ENCODE assay signal across 20 cellular contexts in genomic region chr7:157300406-157300770, GRCh38. TPM values are rescaled to one million over a fixed set of nuclear protein-coding genes. Genes with fewer than 3 reads are reported as not detected.
DNase-seq lines count a peak whose midpoint lies in the region; ATAC-seq and TF ChIP-seq lines count a peak whose summit lies in the region.
"Had no signal": no experiment of that assay in that cellular context is flagged by ENCODE, and none has a peak within 500 bp of the region (broad histone marks: within the 10 kb centered on the region; RNA-seq: fewer than 3 reads in every experiment).

No MANE protein-coding gene starts in this region.

- H3K4me2 ChIP-seq in HCT116 (ENCODE audit: low read length) (peak overlapping the region; percentile 85), osteoblast (ENCODE audit: insufficient read depth, low read length) (no peak overlapping the region)
- H3K4me2 ChIP-seq: smooth muscle cell had no signal

- CTCF ChIA-PET in HCT116 (lab: Charles Lee), result no interaction called here

- no peaks in the 10 kb centered on the region for H3K79me2 ChIP-seq in HCT116 (ENCODE audit: insufficient read depth, low read length)
- H3K79me2 ChIP-seq in osteoblast (ENCODE audit: insufficient read depth, low read length), result no peaks in the 10 kb centered on the region

- H3K4me1 Mint-ChIP-seq in CD14-positive monocyte, result peaks cover 63% of the 10 kb centered on the region
- H3K4me1 Mint-ChIP-seq in dendritic cell treated with granulocyte-macrophage colony-stimulating factor and Interleukin-4, amounts not matched to agents 40 ng/mL and 50 ng/mL, for 4 days (ENCODE audit: low read depth), result peaks cover 78% of the 10 kb centered on the region

- H3K4me3 Mint-ChIP-seq in CD14-positive monocyte, result peak overlapping the region in 1 of 2 donors; percentile 57
- H3K4me3 Mint-ChIP-seq in dendritic cell treated with granulocyte-macrophage colony-stimulating factor and Interleukin-4, amounts not matched to agents 40 ng/mL and 50 ng/mL, for 4 days, result no peak overlapping the region

- no peaks in the 10 kb centered on the region for H3K36me3 ChIP-seq in HCT116 (ENCODE audit: control insufficient read depth in 1 of 2, insufficient read depth in 2 of 2, low read length in 2 of 2)
- H3K36me3 ChIP-seq in osteoblast (ENCODE audit: insufficient read depth, low read length), result no peaks in the 10 kb centered on the region

- H3K9me2 ChIP-seq in HCT116 (ENCODE audit: insufficient read depth), result no peaks in the 10 kb centered on the region

- intact Hi-C loops in CD14-positive monocyte (cut with micrococcal nuclease) (no loop called here), HCT116 (cut with micrococcal nuclease) (no loop called here)
- intact Hi-C loops in dendritic cell treated with granulocyte-macrophage colony-stimulating factor and Interleukin-4, amounts not matched to agents 40 ng/mL and 50 ng/mL, for 4 days (cut with micrococcal nuclease), result no loop called here

- POLR2A ChIA-PET in HCT116 (lab: Charles Lee), result no interaction called here

- no peaks in the 10 kb centered on the region for H3K9me3 Mint-ChIP-seq in CD14-positive monocyte
- H3K9me3 Mint-ChIP-seq in dendritic cell treated with granulocyte-macrophage colony-stimulating factor and Interleukin-4, amounts not matched to agents 40 ng/mL and 50 ng/mL, for 4 days, result no peaks in the 10 kb centered on the region
- no peaks in the 10 kb centered on the region for H3K9me3 Mint-ChIP-seq in activated naive CD4-positive, alpha-beta T cell treated with anti-CD3 and anti-CD28 coated beads, Interleukin-2, amount 50 U/mL, for 72 hours

- H3K27ac ChIP-seq in HCT116 (ENCODE audit: low read depth, low read length) (peak overlapping the region; percentile 66), osteoblast (ENCODE audit: low read depth, low read length) (no peak overlapping the region)
- H3K27ac ChIP-seq: testis had no signal

- H3K4me1 ChIP-seq in HCT116 (ENCODE audit: control insufficient read depth in 1 of 2, insufficient read depth in 2 of 2, low read length in 2 of 2) (peaks cover 26 to 62% of the 10 kb centered on the region in 2 experiments), osteoblast (ENCODE audit: insufficient read depth, low read length) (peaks cover 8% of the 10 kb centered on the region)
- H3K4me1 ChIP-seq: testis had no signal

- no peak for DNase-seq in CD14-positive monocyte (ENCODE audit: low spot score)
- no peak for DNase-seq in HCT116 (ENCODE audit: low read depth, low spot score)
- peak; percentile 68 for DNase-seq in osteoblast (ENCODE audit: insufficient read length, low spot score, missing footprints)
- DNase-seq in activated naive CD4-positive, alpha-beta T cell treated with anti-CD3 and anti-CD28 coated beads, Interleukin-2, amount 50 U/mL, for 72 hours (ENCODE audit: low spot score in 2 of 2), result no peak
- no peak for DNase-seq in GM20000 (ENCODE audit: low spot score)
- no peak for DNase-seq in COR-L47 (lab: John Stamatoyannopoulos, UW)
- DNase-seq: activated gamma-delta T cell treated with Interleukin-2 at 50 U/mL for 16 hours, AML-193, amniotic stem cell, GF-D8, hippocampal formation, mucosa of descending colon, NCI-H1436 treated with DMSO at 0.1 percent for 48 hours, NCI-H774, occipital lobe, testis had no signal

- TF ChIP-seq RAD21 in HCT116 (IDR thresholded peaks at IDR 0.05; ENCODE audit: low read depth), result no peak

- RAD21 ChIA-PET in HCT116 (lab: Charles Lee; ENCODE audit: low non-redundant PET in 1 of 2, low total read pairs in 2 of 2, uncharacterized antibody in 2 of 2, unreplicated experiment in 2 of 2), result no interaction called here

- peak overlapping the region; percentile 62 for H3K9ac ChIP-seq in HCT116 (ENCODE audit: low read length)

- H3K27ac Mint-ChIP-seq in CD14-positive monocyte, result peak overlapping the region; percentile 89 to 100 (median 93)
- H3K27ac Mint-ChIP-seq in dendritic cell treated with granulocyte-macrophage colony-stimulating factor and Interleukin-4, amounts not matched to agents 40 ng/mL and 50 ng/mL, for 4 days, result peak overlapping the region; percentile 97
- H3K27ac Mint-ChIP-seq in activated naive CD4-positive, alpha-beta T cell treated with anti-CD3 and anti-CD28 coated beads, Interleukin-2, amount 50 U/mL, for 72 hours, result peak overlapping the region in 1 of 2 donors; percentile 91

- H3K9me3 ChIP-seq in HCT116 (ENCODE audit: control insufficient read depth in 1 of 2, insufficient read depth in 1 of 2, low read depth in 1 of 2, low read length in 2 of 2) (no peaks in the 10 kb centered on the region), osteoblast (ENCODE audit: low read depth, low read length) (no peaks in the 10 kb centered on the region)
- H3K9me3 ChIP-seq: mucosa of descending colon, testis had no signal

- TF ChIP-seq POLR2A in HCT116 (IDR thresholded peaks at IDR 0.05; ENCODE audit: borderline replicate concordance, extremely low read depth, insufficient read depth, insufficient read length), result no peak

- no peak overlapping the region for H2AFZ ChIP-seq in HCT116 (ENCODE audit: low read depth, low read length, poor library complexity, severe bottlenecking)
- peak overlapping the region; percentile 37 for H2AFZ ChIP-seq in osteoblast (ENCODE audit: low read length)

- no peaks in the 10 kb centered on the region for H3K27me3 Mint-ChIP-seq in CD14-positive monocyte (ENCODE audit: low read depth in 3 of 3)
- peaks cover 2% of the 10 kb centered on the region for H3K27me3 Mint-ChIP-seq in dendritic cell treated with granulocyte-macrophage colony-stimulating factor and Interleukin-4, amounts not matched to agents 40 ng/mL and 50 ng/mL, for 4 days

- TF ChIP-seq CTCF in CD14-positive monocyte (IDR thresholded peaks at IDR 0.05) (no peak), HCT116 (IDR thresholded peaks at IDR 0.05 in 2 of 3, conservative IDR thresholded peaks at IDR 0.05 in 1 of 3; ENCODE audit: borderline replicate concordance in 1 of 3, insufficient read depth in 1 of 3, low read depth in 2 of 3, low read length in 2 of 3) (no peak), osteoblast (IDR thresholded peaks at IDR 0.05; ENCODE audit: extremely low read depth, low read depth, low read length) (no peak), GM20000 (IDR thresholded peaks at IDR 0.05; ENCODE audit: extremely low read depth, missing control alignments) (no peak)

- BruUV-seq in HCT116 (replicated peaks; lab: Mats Ljungman, UMichigan), result TSS peak; percentile 77

- peak overlapping the region; percentile 33 to 56 for H3K4me3 ChIP-seq in HCT116 (replicated peaks in 1 of 2; ENCODE audit: low read depth in 1 of 2, low read length in 2 of 2)
- no peak overlapping the region for H3K4me3 ChIP-seq in osteoblast (ENCODE audit: insufficient read depth, low read length)
- H3K4me3 ChIP-seq: mucosa of descending colon, smooth muscle cell had no signal

- H3K27me3 ChIP-seq in HCT116 (ENCODE audit: insufficient read depth, low read length), result no peaks in the 10 kb centered on the region
- H3K27me3 ChIP-seq in osteoblast (ENCODE audit: insufficient read depth, low read length), result no peaks in the 10 kb centered on the region
- H3K27me3 ChIP-seq: testis had no signal

- peak; percentile 2; the same call in 1 of the 2 replicates for ATAC-seq in HCT116
- ATAC-seq in activated naive CD4-positive, alpha-beta T cell treated with anti-CD3 and anti-CD28 coated beads, Interleukin-2, amount 50 U/mL, for 72 hours, result no peak
- ATAC-seq in GM18861 (IDR thresholded peaks at IDR 0.05; ENCODE audit: unreplicated experiment), result no peak
- ATAC-seq: PC-3 had no signal

- H4K20me1 ChIP-seq in HCT116 (ENCODE audit: insufficient read depth), result no peaks in the 10 kb centered on the region
- H4K20me1 ChIP-seq in osteoblast (ENCODE audit: insufficient read depth, low read length), result no peaks in the 10 kb centered on the region

- peaks cover 0 to 5% of the 10 kb centered on the region in 2 donors for H3K36me3 Mint-ChIP-seq in CD14-positive monocyte
- no peaks in the 10 kb centered on the region for H3K36me3 Mint-ChIP-seq in dendritic cell treated with granulocyte-macrophage colony-stimulating factor and Interleukin-4, amounts not matched to agents 40 ng/mL and 50 ng/mL, for 4 days (ENCODE audit: low read depth)
- no peaks in the 10 kb centered on the region for H3K36me3 Mint-ChIP-seq in activated naive CD4-positive, alpha-beta T cell treated with anti-CD3 and anti-CD28 coated beads, Interleukin-2, amount 50 U/mL, for 72 hours

TF ChIP-seq in HCT116, 20 proteins besides CTCF, POLR2A, EP300 and RAD21:
- TF ChIP-seq YY1 (IDR thresholded peaks at IDR 0.05; ENCODE audit: extremely low read depth, insufficient replicate concordance, low read depth, low read length) (peak; percentile 16), SIN3A (IDR thresholded peaks at IDR 0.05; ENCODE audit: low read depth) (no peak)

RNA-seq across cellular contexts. Expression of gene DNAJB6, which starts 36.4 kb away (rescaled TPM):
- polyA plus RNA-seq in CD14-positive monocyte, result 100 to 1,000 TPM; 116 to 117 TPM
- total RNA-seq in HCT116 (2021; ENCODE audit: unreplicated experiment), result 82.5 TPM
- polyA plus RNA-seq in HCT116 (2012), result 49.6 and 52.8 TPM in 2 replicates
- 84.3 and 84.7 TPM in 2 replicates for total RNA-seq in osteoblast
- 10 to 100 TPM; 71.7 to 74.9 TPM for total RNA-seq in activated naive CD4-positive, alpha-beta T cell treated with anti-CD3 and anti-CD28 coated beads, Interleukin-2, amount 50 U/mL, for 72 hours
